In the genomic region with DNA sequence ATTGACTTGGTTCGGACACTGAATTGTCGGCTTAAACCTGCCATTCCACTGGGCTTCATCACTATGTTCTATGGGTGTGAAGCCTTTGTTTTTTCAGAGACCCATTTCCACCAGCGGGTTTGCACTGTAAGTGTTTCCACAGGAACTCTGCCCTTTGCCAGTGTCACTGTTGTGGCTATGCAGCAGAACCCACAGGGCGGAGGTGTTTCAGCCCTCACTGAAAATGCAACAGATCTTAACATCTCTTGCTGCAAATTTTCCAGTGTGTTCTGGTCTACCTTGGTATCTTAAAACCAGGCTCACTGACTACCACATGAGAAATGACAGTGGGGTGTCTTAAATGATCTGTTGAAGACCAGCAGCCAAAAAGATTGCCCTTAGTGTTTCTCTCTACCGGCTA, we compare ENCODE assay signal across 9 cellular contexts. TPM values are rescaled to one million over a fixed set of nuclear protein-coding genes. Genes with fewer than 3 reads are reported as not detected.
A peak's percentile ranks its signal among the peaks of the same experiment; 100 is the strongest.
DNase-seq lines count a peak whose midpoint lies in the region; ATAC-seq and TF ChIP-seq lines count a peak whose summit lies in the region.
"Had no signal": no experiment of that assay in that cellular context is flagged by ENCODE, and none has a peak within 500 bp of the region (broad histone marks: within the 10 kb centered on the region; RNA-seq: fewer than 3 reads in every experiment).

No MANE protein-coding gene starts in this region.

- H3K27ac ChIP-seq in mammary epithelial cell (ENCODE audit: insufficient read depth, low read depth, low read length), result no peak overlapping the region
- no peak overlapping the region for H3K27ac ChIP-seq in A673 (ENCODE audit: low read depth, low read length, poor library complexity, severe bottlenecking)

- DNase-seq in GM12865 (ENCODE audit: low read depth), result peak; percentile 59
- DNase-seq in activated CD4-positive, alpha-beta T cell treated with anti-CD3 and anti-CD28 coated beads for 4 hours, result peak; percentile 83 to 86
- peak; percentile 67 for DNase-seq in dermis blood vessel endothelial cell
- DNase-seq in stimulated activated CD4-positive, alpha-beta T cell treated with anti-CD3 and anti-CD28 coated beads, Interleukin-4, amount 100 ng/mL, for 4 hours, result peak; percentile 59 to 90
- no peak for DNase-seq in RPMI8226
- DNase-seq in mammary epithelial cell, result no peak
- DNase-seq in A673 (ENCODE audit: low spot score), result no peak
- DNase-seq: NCI-H446 treated with DMSO at 0.1 percent for 48 hours had no signal

- CTCF ChIA-PET in mammary epithelial cell (lab: Charles Lee; ENCODE audit: low non-redundant PET) (no interaction called here), A673 (lab: Charles Lee) (no interaction called here)

- H3K9me3 ChIP-seq in mammary epithelial cell (replicated peaks; ENCODE audit: insufficient read depth, low read length) (no peaks in the 10 kb centered on the region), A673 (ENCODE audit: low read depth, low read length, poor library complexity, severe bottlenecking) (no peaks in the 10 kb centered on the region)

- no peak for ATAC-seq in GM21447 (IDR thresholded peaks at IDR 0.05; ENCODE audit: unreplicated experiment)

- no peak overlapping the region for H3K9ac ChIP-seq in mammary epithelial cell (ENCODE audit: insufficient read depth, low read length)

- H3K27me3 ChIP-seq in mammary epithelial cell (ENCODE audit: insufficient read depth, low read length) (no peaks in the 10 kb centered on the region), A673 (replicated peaks; ENCODE audit: insufficient read depth, low read depth, low read length, poor library complexity) (no peaks in the 10 kb centered on the region)

- H3K36me3 ChIP-seq in mammary epithelial cell (ENCODE audit: insufficient read depth, low read length) (no peaks in the 10 kb centered on the region), A673 (ENCODE audit: insufficient read depth, low read length, poor library complexity, severe bottlenecking) (no peaks in the 10 kb centered on the region)

- BruUV-seq in mammary epithelial cell (replicated peaks; lab: Mats Ljungman, UMichigan) (no TSS peak), A673 (replicated peaks; lab: Mats Ljungman, UMichigan) (no TSS peak)

- in situ Hi-C loops in mammary epithelial cell (cut with MboI; ENCODE audit: low sequenced_read_pairs in 2 of 2), result no loop called here

- H3K4me3 ChIP-seq in GM12865 (ENCODE audit: low read depth, low read length), result no peak overlapping the region
- no peak overlapping the region for H3K4me3 ChIP-seq in mammary epithelial cell (replicated peaks in 1 of 3; ENCODE audit: insufficient read depth in 1 of 3, low read depth in 2 of 3, low read length in 3 of 3)
- no peak overlapping the region for H3K4me3 ChIP-seq in A673 (ENCODE audit: low read depth, low read length, poor library complexity, severe bottlenecking)

- H2AFZ ChIP-seq in mammary epithelial cell (ENCODE audit: low read depth, low read length), result no peak overlapping the region

- H3K4me1 ChIP-seq in mammary epithelial cell (ENCODE audit: insufficient read depth, low read length) (peaks cover 16% of the 10 kb centered on the region), A673 (ENCODE audit: insufficient read depth, low read length, poor library complexity, severe bottlenecking) (no peaks in the 10 kb centered on the region)

- H4K20me1 ChIP-seq in mammary epithelial cell (ENCODE audit: insufficient read depth, low read length), result no peaks in the 10 kb centered on the region

- dilution Hi-C loops in mammary epithelial cell (cut with HindIII; ENCODE audit: low sequenced_read_pairs), result no loop called here

- TF ChIP-seq CTCF in GM12865 (IDR thresholded peaks at IDR 0.05; ENCODE audit: insufficient read depth, low read depth, low read length, missing control alignments) (no peak), mammary epithelial cell (conservative IDR thresholded peaks at IDR 0.05 in 1 of 2, IDR thresholded peaks at IDR 0.05 in 1 of 2; ENCODE audit: extremely low read depth in 1 of 2, insufficient read depth in 1 of 2, low read depth in 1 of 2, low read length in 2 of 2) (no peak), A673 (conservative IDR thresholded peaks at IDR 0.05; ENCODE audit: low read depth, low read length) (no peak)

- WGBS in mammary epithelial cell (ENCODE audit: low coverage, missing lambda C conversion rate), result 97% methylated on average over 5 of the region's 5 CpGs

- H3K4me2 ChIP-seq in mammary epithelial cell (ENCODE audit: insufficient read depth, low read depth, low read length), result no peak overlapping the region

- POLR2A ChIA-PET in A673 (lab: Charles Lee; ENCODE audit: low non-redundant PET), result interaction anchor here (0.6 kb wide), 1 partner anchor 406 kb away, joined by 4 read pairs; no protein-coding TSS in a partner anchor

- intact Hi-C loops in mammary epithelial cell (cut with micrococcal nuclease) (no loop called here), A673 (cut with micrococcal nuclease; ENCODE audit: unreplicated experiment) (no loop called here)

- peaks cover 15% of the 10 kb centered on the region for H3K79me2 ChIP-seq in mammary epithelial cell (ENCODE audit: insufficient read depth, low read length)

RNA-seq across cellular contexts. Expression of gene PRKCH, which starts 21.1 kb away (rescaled TPM):
- total RNA-seq in dermis blood vessel endothelial cell, result 312 and 327 TPM in 2 replicates
- total RNA-seq in mammary epithelial cell, result 10 to 100 TPM in 1 of 2 donors, 1 to 10 TPM in 1; 8.8 to 16.2 TPM
- 11.5 TPM for polyA plus RNA-seq in mammary epithelial cell
- 21.2 TPM for polyA minus RNA-seq in mammary epithelial cell
- 1.8 and 2.5 TPM in 2 replicates for total RNA-seq in A673 (2021)

Comparison
In these comparisons a context has a peak if more than half of its experiments do, and no peak if none do; other contexts are left out.
1. DNase-seq: peak in GM12865 (single experiment), activated CD4-positive, alpha-beta T cell treated with anti-CD3 and anti-CD28 coated beads for 4 hours (2 of 2), dermis blood vessel endothelial cell (single experiment) and stimulated activated CD4-positive, alpha-beta T cell treated with anti-CD3 and anti-CD28 coated beads, Interleukin-4, amount 100 ng/mL, for 4 hours (2 of 2); none in RPMI8226 (single experiment), mammary epithelial cell (single experiment) and A673 (single experiment).
2. RNA of gene PRKCH, which starts 21.1 kb away (total RNA-seq): 312 to 327 TPM in dermis blood vessel endothelial cell; 8.8 to 16.2 TPM in mammary epithelial cell and 1.8 to 2.5 TPM in A673; every median in the first group is over 10 times any median in the second.